Comparison of ENCODE assay signal across 19 cellular contexts in the genomic region with DNA sequence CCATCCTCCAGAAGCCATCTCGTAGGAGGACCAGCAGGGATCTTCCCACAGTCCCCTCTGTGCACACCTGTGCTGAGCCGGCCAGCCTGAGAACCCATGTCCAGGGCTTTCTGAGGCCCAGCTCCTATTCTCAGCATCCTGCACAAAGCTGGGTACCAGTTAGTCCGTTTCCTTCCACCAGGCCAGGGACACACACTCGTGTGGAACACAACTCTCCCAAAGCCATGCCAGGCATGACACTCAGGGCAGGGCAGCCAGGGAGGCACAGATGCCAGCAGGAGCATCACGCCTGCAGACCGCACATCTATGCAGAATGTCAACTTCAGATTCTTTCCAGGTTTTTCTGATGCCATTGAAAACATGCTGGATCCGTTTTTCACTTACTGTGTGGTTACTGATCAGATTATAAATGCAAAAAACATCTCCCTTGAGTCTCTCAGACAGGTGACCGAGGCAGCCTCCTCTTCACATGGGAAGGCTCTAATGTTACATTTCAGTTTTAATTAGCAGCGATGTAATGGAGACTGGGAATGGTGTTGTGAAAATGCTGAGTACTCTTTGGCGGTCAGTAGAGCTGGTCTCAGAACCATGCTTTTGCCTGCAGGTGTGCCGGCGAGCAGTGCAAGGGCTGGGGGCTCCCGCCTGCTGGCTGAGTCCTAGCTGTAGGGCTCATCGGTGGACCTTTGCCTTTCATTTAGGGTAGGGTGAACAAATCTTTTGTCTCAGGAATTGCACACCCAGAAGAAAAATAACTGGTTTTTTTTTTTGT. TPM values are rescaled to one million over a fixed set of nuclear protein-coding genes. Genes with fewer than 3 reads are reported as not detected.
DNase-seq lines count a peak whose midpoint lies in the region; ATAC-seq and TF ChIP-seq lines count a peak whose summit lies in the region.
"Had no signal": no experiment of that assay in that cellular context is flagged by ENCODE, and none has a peak within 500 bp of the region (broad histone marks: within the 10 kb centered on the region; RNA-seq: fewer than 3 reads in every experiment).

No MANE protein-coding gene starts in this region.

- no peak overlapping the region for H2AK5ac ChIP-seq in mesendoderm (ENCODE audit: low read length)

- H3K79me1 ChIP-seq in mesendoderm (ENCODE audit: low read length) = peaks cover 28% of the 10 kb centered on the region

- H3K27ac ChIP-seq in heart left ventricle = peak overlapping the region in 8 of 12 donors; percentile 5 to 97 (median 52)
- peak overlapping the region in 1 of 2 donors; percentile 35 for H3K27ac ChIP-seq in right atrium auricular region
- H3K27ac ChIP-seq in RWPE2 (ENCODE audit: poor library complexity, severe bottlenecking) = peak overlapping the region; percentile 98
- no peak overlapping the region for H3K27ac ChIP-seq in mesendoderm (ENCODE audit: low read depth, low read length)
- peak overlapping the region; percentile 86 to 99 for H3K27ac ChIP-seq in uterus
- no peak overlapping the region for H3K27ac ChIP-seq in adrenal gland
- no peak overlapping the region for H3K27ac ChIP-seq in spleen

- no peak overlapping the region for H2BK5ac ChIP-seq in mesendoderm (ENCODE audit: low read length)

- no peak overlapping the region for H2BK120ac ChIP-seq in mesendoderm (ENCODE audit: low read depth, low read length)

- no peak overlapping the region for H3K4me2 ChIP-seq in mesendoderm (ENCODE audit: low read length)

- H3K4me3 ChIP-seq in heart left ventricle (no peak overlapping the region), right atrium auricular region (no peak overlapping the region), RWPE2 (ENCODE audit: severe bottlenecking) (no peak overlapping the region), mesendoderm (ENCODE audit: low read length) (no peak overlapping the region), uterus (no peak overlapping the region), adrenal gland (no peak overlapping the region), spleen (no peak overlapping the region)
- H3K4me3 ChIP-seq: breast epithelium, upper lobe of left lung had no signal

- H3K36me3 ChIP-seq in heart left ventricle (peaks cover 0 to 11% (median 0%) of the 10 kb centered on the region in 9 donors), right atrium auricular region (no peaks in the 10 kb centered on the region), RWPE2 (ENCODE audit: low read depth) (peaks cover 8% of the 10 kb centered on the region), mesendoderm (ENCODE audit: control insufficient read depth, insufficient read depth, low read length) (no peaks in the 10 kb centered on the region), uterus (no peaks in the 10 kb centered on the region), adrenal gland (replicated peaks in 1 of 2) (no peaks in the 10 kb centered on the region), spleen (peaks cover 0 to 11% (median 3%) of the 10 kb centered on the region in 6 donors)
- H3K36me3 ChIP-seq: breast epithelium had no signal

- peak overlapping the region; percentile 3 for H3K23ac ChIP-seq in mesendoderm (ENCODE audit: low read length)

- H3K9me3 ChIP-seq in heart left ventricle (no peaks in the 10 kb centered on the region), right atrium auricular region (no peaks in the 10 kb centered on the region), RWPE2 (ENCODE audit: severe bottlenecking) (no peaks in the 10 kb centered on the region), uterus (no peaks in the 10 kb centered on the region), adrenal gland (replicated peaks in 1 of 3) (no peaks in the 10 kb centered on the region), spleen (no peaks in the 10 kb centered on the region)
- H3K9me3 ChIP-seq: breast epithelium, upper lobe of left lung had no signal

- peaks cover 65% of the 10 kb centered on the region for H3K79me2 ChIP-seq in mesendoderm (ENCODE audit: control insufficient read depth, insufficient read depth, low read length)

- no peak overlapping the region for H4K5ac ChIP-seq in mesendoderm (ENCODE audit: low read length)

- no peak overlapping the region for H2BK15ac ChIP-seq in mesendoderm (replicated peaks; ENCODE audit: low read depth)

- H3K4me1 ChIP-seq in heart left ventricle (peaks cover 22 to 94% (median 76%) of the 10 kb centered on the region in 12 donors), right atrium auricular region (peaks cover 0 to 92% of the 10 kb centered on the region in 2 donors), RWPE2 (ENCODE audit: insufficient read depth, poor library complexity, severe bottlenecking) (peaks cover 43% of the 10 kb centered on the region), mesendoderm (ENCODE audit: control insufficient read depth, low read depth, low read length) (peaks cover 2% of the 10 kb centered on the region), uterus (peaks cover 27 to 28% of the 10 kb centered on the region in 2 donors), adrenal gland (replicated peaks in 1 of 2) (peaks cover 17 to 52% of the 10 kb centered on the region in 2 donors), spleen (peaks cover 27 to 83% (median 50%) of the 10 kb centered on the region in 6 donors)

- ATAC-seq in heart left ventricle (no peak), RWPE2 (ENCODE audit: low read depth) (no peak)
- ATAC-seq: activated CD8-positive, alpha-beta memory T cell treated with anti-CD3 and anti-CD28 coated beads, Interleukin-2, amount 10 ng/mL, durations not matched to agents 7 days and 5 days; CD8-positive, alpha-beta T cell; left colon had no signal

- no peak overlapping the region for H3K9ac ChIP-seq in mesendoderm (ENCODE audit: low read length)

- WGBS in heart left ventricle, 4 donors = 81 to 86% (median 83%) methylated on average over 12 to 14 of the region's 14 CpGs
- no CpG with 5 or more reads among the region's 14 CpGs for WGBS in mesendoderm (ENCODE audit: extremely low coverage, insufficient coverage, low lambda C conversion rate)
- 90 to 95% (median 93%) methylated on average over 12 to 14 of the region's 14 CpGs for WGBS in adrenal gland, 4 donors
- 88 to 93% (median 90%) methylated on average over 13 to 14 of the region's 14 CpGs for WGBS in spleen, 5 donors

- TF ChIP-seq POLR2A in heart left ventricle (IDR thresholded peaks at IDR 0.05) = no peak
- no peak for TF ChIP-seq POLR2A in uterus (IDR thresholded peaks at IDR 0.05)
- TF ChIP-seq POLR2A in adrenal gland (IDR thresholded peaks at IDR 0.05) = no peak
- no peak for TF ChIP-seq POLR2A in spleen (IDR thresholded peaks at IDR 0.05)

- no peak overlapping the region for H3K4ac ChIP-seq in mesendoderm (ENCODE audit: low read depth, low read length)

- no peaks in the 10 kb centered on the region for H3K27me3 ChIP-seq in heart left ventricle
- H3K27me3 ChIP-seq in right atrium auricular region = no peaks in the 10 kb centered on the region
- H3K27me3 ChIP-seq in RWPE2 (ENCODE audit: insufficient read depth, poor library complexity, severe bottlenecking) = no peaks in the 10 kb centered on the region
- H3K27me3 ChIP-seq in mesendoderm (ENCODE audit: insufficient read depth, low read length, poor library complexity) = no peaks in the 10 kb centered on the region
- no peaks in the 10 kb centered on the region for H3K27me3 ChIP-seq in uterus
- H3K27me3 ChIP-seq in adrenal gland = no peaks in the 10 kb centered on the region
- no peaks in the 10 kb centered on the region for H3K27me3 ChIP-seq in spleen (replicated peaks in 1 of 7)
- H3K27me3 ChIP-seq: breast epithelium, upper lobe of left lung had no signal

- DNase-seq in heart left ventricle (peak in 1 of 5 donors; percentile 23), right atrium auricular region (ENCODE audit: low spot score) (no peak), RWPE2 (ENCODE audit: low spot score) (no peak), mesendoderm (no peak), uterus (no peak), adrenal gland (no peak), CD1c-positive myeloid dendritic cell (ENCODE audit: extremely low spot score) (no peak), spleen (no peak)
- DNase-seq: activated CD8-positive, alpha-beta memory T cell treated with anti-CD3 and anti-CD28 coated beads, Interleukin-2, amount 10 ng/mL, durations not matched to agents 7 days and 5 days; activated naive CD8-positive, alpha-beta T cell treated with anti-CD3 and anti-CD28 coated beads, Interleukin-2, amount 10 ng/mL, durations not matched to agents 7 days and 5 days; CD8-positive, alpha-beta T cell; DMS79 treated with DMSO at 0.1 percent for 48 hours; left colon; midbrain; NCI-H1417 treated with DMSO at 0.1 percent for 48 hours; RPMI8226; stimulated activated CD4-positive, alpha-beta T cell treated with anti-CD3 and anti-CD28 coated beads, Interleukin-15, amount 100 ng/mL, for 24 hours; upper lobe of left lung had no signal

- H3K56ac ChIP-seq in mesendoderm (ENCODE audit: low read length) = no peak overlapping the region

- intact Hi-C loops in heart left ventricle (cut with DNase I) = no loop called here
- intact Hi-C loops in uterus (cut with DNase I; ENCODE audit: low total_unique reads) = no loop called here
- intact Hi-C loops in adrenal gland (cut with DNase I) = no loop called here
- intact Hi-C loops in spleen (cut with DNase I; ENCODE audit: low total_unique reads) = no loop called here

- H3K18ac ChIP-seq in mesendoderm (ENCODE audit: low read length) = no peak overlapping the region

- H4K8ac ChIP-seq in mesendoderm (ENCODE audit: low read depth, low read length) = no peak overlapping the region

- no peak for TF ChIP-seq CTCF in heart left ventricle (IDR thresholded peaks at IDR 0.05)
- TF ChIP-seq CTCF in right atrium auricular region (IDR thresholded peaks at IDR 0.05) = no peak
- TF ChIP-seq CTCF in RWPE2 (IDR thresholded peaks at IDR 0.05; ENCODE audit: poor library complexity, severe bottlenecking) = no peak
- no peak for TF ChIP-seq CTCF in uterus (IDR thresholded peaks at IDR 0.05)
- no peak for TF ChIP-seq CTCF in adrenal gland (IDR thresholded peaks at IDR 0.05)
- no peak for TF ChIP-seq CTCF in spleen (IDR thresholded peaks at IDR 0.05 in 8 of 11, conservative IDR thresholded peaks at IDR 0.05 in 3 of 11)

RNA-seq across cellular contexts. Expression of gene SUN1, which starts 3.3 kb away (rescaled TPM):
- total RNA-seq in heart left ventricle = 100 to 1,000 TPM; 117 to 203 (median 157) TPM
- 100 to 1,000 TPM; 111 to 148 TPM for polyA plus RNA-seq in heart left ventricle
- 10 to 100 TPM; 84.4 to 97.5 TPM for total RNA-seq in right atrium auricular region
- 47.7 TPM for polyA plus RNA-seq in mesendoderm (2013, experiment 1 of 2)
- 47.9 TPM for polyA plus RNA-seq in mesendoderm (2013, experiment 2 of 2)
- total RNA-seq in uterus = 100 to 1,000 TPM; 139 to 624 (median 446) TPM
- total RNA-seq in adrenal gland = 100 to 1,000 TPM in 4 of 8 donors, 10 to 100 TPM in 4; 79.1 to 122 (median 99.9) TPM
- 100 to 1,000 TPM in 2 of 3 donors, 10 to 100 TPM in 1; 28.7 to 114 (median 105) TPM for polyA plus RNA-seq in adrenal gland
- 100 to 1,000 TPM; 103 to 181 (median 154) TPM for total RNA-seq in spleen
- 10 to 100 TPM; 33.2 to 59.5 (median 54.9) TPM for polyA plus RNA-seq in spleen

RNA-seq across cellular contexts. Expression of gene GET4, which starts 47.4 kb away (rescaled TPM):
- total RNA-seq in heart left ventricle (10 to 100 TPM; 14.6 to 27.3 (median 18.6) TPM), right atrium auricular region (10 to 100 TPM; 16.1 to 19.7 TPM), uterus (10 to 100 TPM in 3 of 4 donors, 1 to 10 TPM in 1; 6.1 to 39.4 (median 26.7) TPM), adrenal gland (100 to 1,000 TPM in 1 of 8 donors, 10 to 100 TPM in 7; 44.7 to 190 (median 69.1) TPM), spleen (10 to 100 TPM; 25.4 to 39.5 (median 34.4) TPM)
- polyA plus RNA-seq in heart left ventricle (10 to 100 TPM; 19.7 to 34.1 TPM), adrenal gland (100 to 1,000 TPM in 2 of 3 donors, 10 to 100 TPM in 1; 38.3 to 166 (median 164) TPM), spleen (10 to 100 TPM; 40.0 to 63.0 (median 53.9) TPM)
- 35.9 TPM for polyA plus RNA-seq in mesendoderm (2013, experiment 1 of 2)
- 35.8 TPM for polyA plus RNA-seq in mesendoderm (2013, experiment 2 of 2)

Comparison
In these comparisons a context has a peak if more than half of its experiments do, and no peak if none do; other contexts are left out.
1. H3K27ac ChIP-seq: peak in heart left ventricle (8 of 12), RWPE2 (single experiment) and uterus (2 of 2); none in mesendoderm (single experiment), adrenal gland (0 of 5) and spleen (0 of 8).